In the genomic region with DNA sequence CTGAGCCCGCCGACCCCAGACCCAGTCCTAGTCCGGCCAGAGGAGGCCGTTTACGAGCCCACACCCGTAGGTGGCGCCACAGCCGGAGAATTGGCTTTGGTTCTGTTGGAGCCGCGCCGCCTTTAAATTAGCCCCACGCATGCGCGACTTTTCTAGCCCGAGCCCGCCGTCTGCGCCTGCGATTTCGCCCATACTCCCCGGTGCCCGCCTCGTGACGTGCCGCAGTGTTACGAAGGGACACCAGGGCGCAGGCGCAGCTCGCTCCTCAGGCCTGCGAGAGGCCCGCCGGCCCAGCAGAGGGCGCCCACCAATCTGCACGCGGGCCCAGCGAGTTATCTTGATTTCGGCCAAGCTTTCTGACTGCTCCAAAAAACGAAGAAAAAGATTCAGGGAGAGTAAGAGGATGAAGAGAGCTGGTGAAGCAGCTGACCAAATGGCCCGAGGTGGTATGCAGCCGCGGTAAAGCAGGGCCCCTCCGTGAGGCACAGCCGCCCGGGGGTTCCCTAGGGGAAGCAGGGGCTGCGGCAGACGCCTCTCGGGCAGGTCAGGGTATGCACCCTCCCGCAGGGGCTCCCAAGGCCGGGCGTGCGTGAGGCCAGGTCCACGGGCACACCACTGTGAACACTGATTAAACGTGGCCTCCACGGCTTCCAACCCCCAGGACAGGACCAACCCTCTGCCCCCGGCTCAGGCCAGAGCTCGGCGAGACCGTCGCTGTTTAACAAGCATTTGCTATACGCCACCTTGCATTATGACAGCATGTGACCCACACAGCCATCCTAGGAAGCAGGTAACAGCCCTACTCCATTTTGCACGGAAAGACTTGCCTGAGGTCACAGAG, we compare ENCODE assay signal across 1 cellular context.
TF ChIP-seq lines count a peak whose summit lies in the region.

No MANE protein-coding gene starts in this region.

TF ChIP-seq in GM12878, 131 proteins besides CTCF, POLR2A, EP300 and RAD21 (continued from another document and continues in another):
- TF ChIP-seq, protein P1, sequence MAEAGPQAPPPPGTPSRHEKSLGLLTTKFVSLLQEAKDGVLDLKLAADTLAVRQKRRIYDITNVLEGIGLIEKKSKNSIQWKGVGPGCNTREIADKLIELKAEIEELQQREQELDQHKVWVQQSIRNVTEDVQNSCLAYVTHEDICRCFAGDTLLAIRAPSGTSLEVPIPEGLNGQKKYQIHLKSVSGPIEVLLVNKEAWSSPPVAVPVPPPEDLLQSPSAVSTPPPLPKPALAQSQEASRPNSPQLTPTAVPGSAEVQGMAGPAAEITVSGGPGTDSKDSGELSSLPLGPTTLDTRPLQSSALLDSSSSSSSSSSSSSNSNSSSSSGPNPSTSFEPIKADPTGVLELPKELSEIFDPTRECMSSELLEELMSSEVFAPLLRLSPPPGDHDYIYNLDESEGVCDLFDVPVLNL (IDR thresholded peaks at IDR 0.05; ENCODE audit: low read depth, low read length): no peak
- TF ChIP-seq, protein P2, sequence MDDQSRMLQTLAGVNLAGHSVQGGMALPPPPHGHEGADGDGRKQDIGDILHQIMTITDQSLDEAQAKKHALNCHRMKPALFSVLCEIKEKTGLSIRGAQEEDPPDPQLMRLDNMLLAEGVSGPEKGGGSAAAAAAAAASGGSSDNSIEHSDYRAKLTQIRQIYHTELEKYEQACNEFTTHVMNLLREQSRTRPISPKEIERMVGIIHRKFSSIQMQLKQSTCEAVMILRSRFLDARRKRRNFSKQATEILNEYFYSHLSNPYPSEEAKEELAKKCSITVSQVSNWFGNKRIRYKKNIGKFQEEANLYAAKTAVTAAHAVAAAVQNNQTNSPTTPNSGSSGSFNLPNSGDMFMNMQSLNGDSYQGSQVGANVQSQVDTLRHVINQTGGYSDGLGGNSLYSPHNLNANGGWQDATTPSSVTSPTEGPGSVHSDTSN (IDR thresholded peaks at IDR 0.05; ENCODE audit: insufficient replicate concordance, low read depth, low read length): no peak
- no peak for TF ChIP-seq FOXM1 (IDR thresholded peaks at IDR 0.05; ENCODE audit: low read depth, low read length)
- TF ChIP-seq, protein P3, sequence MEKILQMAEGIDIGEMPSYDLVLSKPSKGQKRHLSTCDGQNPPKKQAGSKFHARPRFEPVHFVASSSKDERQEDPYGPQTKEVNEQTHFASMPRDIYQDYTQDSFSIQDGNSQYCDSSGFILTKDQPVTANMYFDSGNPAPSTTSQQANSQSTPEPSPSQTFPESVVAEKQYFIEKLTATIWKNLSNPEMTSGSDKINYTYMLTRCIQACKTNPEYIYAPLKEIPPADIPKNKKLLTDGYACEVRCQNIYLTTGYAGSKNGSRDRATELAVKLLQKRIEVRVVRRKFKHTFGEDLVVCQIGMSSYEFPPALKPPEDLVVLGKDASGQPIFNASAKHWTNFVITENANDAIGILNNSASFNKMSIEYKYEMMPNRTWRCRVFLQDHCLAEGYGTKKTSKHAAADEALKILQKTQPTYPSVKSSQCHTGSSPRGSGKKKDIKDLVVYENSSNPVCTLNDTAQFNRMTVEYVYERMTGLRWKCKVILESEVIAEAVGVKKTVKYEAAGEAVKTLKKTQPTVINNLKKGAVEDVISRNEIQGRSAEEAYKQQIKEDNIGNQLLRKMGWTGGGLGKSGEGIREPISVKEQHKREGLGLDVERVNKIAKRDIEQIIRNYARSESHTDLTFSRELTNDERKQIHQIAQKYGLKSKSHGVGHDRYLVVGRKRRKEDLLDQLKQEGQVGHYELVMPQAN (conservative IDR thresholded peaks at IDR 0.05): peak; percentile 40; the same call in 1 of the 2 replicates
- TF ChIP-seq, protein P4, sequence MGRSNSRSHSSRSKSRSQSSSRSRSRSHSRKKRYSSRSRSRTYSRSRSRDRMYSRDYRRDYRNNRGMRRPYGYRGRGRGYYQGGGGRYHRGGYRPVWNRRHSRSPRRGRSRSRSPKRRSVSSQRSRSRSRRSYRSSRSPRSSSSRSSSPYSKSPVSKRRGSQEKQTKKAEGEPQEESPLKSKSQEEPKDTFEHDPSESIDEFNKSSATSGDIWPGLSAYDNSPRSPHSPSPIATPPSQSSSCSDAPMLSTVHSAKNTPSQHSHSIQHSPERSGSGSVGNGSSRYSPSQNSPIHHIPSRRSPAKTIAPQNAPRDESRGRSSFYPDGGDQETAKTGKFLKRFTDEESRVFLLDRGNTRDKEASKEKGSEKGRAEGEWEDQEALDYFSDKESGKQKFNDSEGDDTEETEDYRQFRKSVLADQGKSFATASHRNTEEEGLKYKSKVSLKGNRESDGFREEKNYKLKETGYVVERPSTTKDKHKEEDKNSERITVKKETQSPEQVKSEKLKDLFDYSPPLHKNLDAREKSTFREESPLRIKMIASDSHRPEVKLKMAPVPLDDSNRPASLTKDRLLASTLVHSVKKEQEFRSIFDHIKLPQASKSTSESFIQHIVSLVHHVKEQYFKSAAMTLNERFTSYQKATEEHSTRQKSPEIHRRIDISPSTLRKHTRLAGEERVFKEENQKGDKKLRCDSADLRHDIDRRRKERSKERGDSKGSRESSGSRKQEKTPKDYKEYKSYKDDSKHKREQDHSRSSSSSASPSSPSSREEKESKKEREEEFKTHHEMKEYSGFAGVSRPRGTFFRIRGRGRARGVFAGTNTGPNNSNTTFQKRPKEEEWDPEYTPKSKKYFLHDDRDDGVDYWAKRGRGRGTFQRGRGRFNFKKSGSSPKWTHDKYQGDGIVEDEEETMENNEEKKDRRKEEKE (IDR thresholded peaks at IDR 0.05): no peak
- no peak for TF ChIP-seq HDAC2 (IDR thresholded peaks at IDR 0.05)
- no peak for TF ChIP-seq ZZZ3 (IDR thresholded peaks at IDR 0.05; ENCODE audit: control insufficient read depth, insufficient read length, low read depth)
- peak; percentile 65; the same call in 1 of the 2 replicates for TF ChIP-seq YY1 (IDR thresholded peaks at IDR 0.05; ENCODE audit: low read depth, low read length)
- TF ChIP-seq ZNF217 (IDR thresholded peaks at IDR 0.05): no peak
- TF ChIP-seq, protein P5, sequence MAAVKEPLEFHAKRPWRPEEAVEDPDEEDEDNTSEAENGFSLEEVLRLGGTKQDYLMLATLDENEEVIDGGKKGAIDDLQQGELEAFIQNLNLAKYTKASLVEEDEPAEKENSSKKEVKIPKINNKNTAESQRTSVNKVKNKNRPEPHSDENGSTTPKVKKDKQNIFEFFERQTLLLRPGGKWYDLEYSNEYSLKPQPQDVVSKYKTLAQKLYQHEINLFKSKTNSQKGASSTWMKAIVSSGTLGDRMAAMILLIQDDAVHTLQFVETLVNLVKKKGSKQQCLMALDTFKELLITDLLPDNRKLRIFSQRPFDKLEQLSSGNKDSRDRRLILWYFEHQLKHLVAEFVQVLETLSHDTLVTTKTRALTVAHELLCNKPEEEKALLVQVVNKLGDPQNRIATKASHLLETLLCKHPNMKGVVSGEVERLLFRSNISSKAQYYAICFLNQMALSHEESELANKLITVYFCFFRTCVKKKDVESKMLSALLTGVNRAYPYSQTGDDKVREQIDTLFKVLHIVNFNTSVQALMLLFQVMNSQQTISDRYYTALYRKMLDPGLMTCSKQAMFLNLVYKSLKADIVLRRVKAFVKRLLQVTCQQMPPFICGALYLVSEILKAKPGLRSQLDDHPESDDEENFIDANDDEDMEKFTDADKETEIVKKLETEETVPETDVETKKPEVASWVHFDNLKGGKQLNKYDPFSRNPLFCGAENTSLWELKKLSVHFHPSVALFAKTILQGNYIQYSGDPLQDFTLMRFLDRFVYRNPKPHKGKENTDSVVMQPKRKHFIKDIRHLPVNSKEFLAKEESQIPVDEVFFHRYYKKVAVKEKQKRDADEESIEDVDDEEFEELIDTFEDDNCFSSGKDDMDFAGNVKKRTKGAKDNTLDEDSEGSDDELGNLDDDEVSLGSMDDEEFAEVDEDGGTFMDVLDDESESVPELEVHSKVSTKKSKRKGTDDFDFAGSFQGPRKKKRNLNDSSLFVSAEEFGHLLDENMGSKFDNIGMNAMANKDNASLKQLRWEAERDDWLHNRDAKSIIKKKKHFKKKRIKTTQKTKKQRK (IDR thresholded peaks at IDR 0.05; ENCODE audit: low read depth, low read length): no peak
- no peak for TF ChIP-seq NFYA (IDR thresholded peaks at IDR 0.05; ENCODE audit: borderline replicate concordance, low read depth, low read length)
- TF ChIP-seq, protein P6, sequence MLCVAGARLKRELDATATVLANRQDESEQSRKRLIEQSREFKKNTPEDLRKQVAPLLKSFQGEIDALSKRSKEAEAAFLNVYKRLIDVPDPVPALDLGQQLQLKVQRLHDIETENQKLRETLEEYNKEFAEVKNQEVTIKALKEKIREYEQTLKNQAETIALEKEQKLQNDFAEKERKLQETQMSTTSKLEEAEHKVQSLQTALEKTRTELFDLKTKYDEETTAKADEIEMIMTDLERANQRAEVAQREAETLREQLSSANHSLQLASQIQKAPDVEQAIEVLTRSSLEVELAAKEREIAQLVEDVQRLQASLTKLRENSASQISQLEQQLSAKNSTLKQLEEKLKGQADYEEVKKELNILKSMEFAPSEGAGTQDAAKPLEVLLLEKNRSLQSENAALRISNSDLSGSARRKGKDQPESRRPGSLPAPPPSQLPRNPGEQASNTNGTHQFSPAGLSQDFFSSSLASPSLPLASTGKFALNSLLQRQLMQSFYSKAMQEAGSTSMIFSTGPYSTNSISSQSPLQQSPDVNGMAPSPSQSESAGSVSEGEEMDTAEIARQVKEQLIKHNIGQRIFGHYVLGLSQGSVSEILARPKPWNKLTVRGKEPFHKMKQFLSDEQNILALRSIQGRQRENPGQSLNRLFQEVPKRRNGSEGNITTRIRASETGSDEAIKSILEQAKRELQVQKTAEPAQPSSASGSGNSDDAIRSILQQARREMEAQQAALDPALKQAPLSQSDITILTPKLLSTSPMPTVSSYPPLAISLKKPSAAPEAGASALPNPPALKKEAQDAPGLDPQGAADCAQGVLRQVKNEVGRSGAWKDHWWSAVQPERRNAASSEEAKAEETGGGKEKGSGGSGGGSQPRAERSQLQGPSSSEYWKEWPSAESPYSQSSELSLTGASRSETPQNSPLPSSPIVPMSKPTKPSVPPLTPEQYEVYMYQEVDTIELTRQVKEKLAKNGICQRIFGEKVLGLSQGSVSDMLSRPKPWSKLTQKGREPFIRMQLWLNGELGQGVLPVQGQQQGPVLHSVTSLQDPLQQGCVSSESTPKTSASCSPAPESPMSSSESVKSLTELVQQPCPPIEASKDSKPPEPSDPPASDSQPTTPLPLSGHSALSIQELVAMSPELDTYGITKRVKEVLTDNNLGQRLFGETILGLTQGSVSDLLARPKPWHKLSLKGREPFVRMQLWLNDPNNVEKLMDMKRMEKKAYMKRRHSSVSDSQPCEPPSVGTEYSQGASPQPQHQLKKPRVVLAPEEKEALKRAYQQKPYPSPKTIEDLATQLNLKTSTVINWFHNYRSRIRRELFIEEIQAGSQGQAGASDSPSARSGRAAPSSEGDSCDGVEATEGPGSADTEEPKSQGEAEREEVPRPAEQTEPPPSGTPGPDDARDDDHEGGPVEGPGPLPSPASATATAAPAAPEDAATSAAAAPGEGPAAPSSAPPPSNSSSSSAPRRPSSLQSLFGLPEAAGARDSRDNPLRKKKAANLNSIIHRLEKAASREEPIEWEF (IDR thresholded peaks at IDR 0.05; ENCODE audit: insufficient replicate concordance, low read depth, low read length): no peak
- TF ChIP-seq, protein P7, sequence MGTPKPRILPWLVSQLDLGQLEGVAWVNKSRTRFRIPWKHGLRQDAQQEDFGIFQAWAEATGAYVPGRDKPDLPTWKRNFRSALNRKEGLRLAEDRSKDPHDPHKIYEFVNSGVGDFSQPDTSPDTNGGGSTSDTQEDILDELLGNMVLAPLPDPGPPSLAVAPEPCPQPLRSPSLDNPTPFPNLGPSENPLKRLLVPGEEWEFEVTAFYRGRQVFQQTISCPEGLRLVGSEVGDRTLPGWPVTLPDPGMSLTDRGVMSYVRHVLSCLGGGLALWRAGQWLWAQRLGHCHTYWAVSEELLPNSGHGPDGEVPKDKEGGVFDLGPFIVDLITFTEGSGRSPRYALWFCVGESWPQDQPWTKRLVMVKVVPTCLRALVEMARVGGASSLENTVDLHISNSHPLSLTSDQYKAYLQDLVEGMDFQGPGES (IDR thresholded peaks at IDR 0.05): no peak
- peak; percentile 82 for TF ChIP-seq NRF1 (conservative IDR thresholded peaks at IDR 0.05; ENCODE audit: low read depth, low read length)
- no peak for TF ChIP-seq RCOR1 (conservative IDR thresholded peaks at IDR 0.05; ENCODE audit: low read depth, low read length)
- TF ChIP-seq, protein P8, sequence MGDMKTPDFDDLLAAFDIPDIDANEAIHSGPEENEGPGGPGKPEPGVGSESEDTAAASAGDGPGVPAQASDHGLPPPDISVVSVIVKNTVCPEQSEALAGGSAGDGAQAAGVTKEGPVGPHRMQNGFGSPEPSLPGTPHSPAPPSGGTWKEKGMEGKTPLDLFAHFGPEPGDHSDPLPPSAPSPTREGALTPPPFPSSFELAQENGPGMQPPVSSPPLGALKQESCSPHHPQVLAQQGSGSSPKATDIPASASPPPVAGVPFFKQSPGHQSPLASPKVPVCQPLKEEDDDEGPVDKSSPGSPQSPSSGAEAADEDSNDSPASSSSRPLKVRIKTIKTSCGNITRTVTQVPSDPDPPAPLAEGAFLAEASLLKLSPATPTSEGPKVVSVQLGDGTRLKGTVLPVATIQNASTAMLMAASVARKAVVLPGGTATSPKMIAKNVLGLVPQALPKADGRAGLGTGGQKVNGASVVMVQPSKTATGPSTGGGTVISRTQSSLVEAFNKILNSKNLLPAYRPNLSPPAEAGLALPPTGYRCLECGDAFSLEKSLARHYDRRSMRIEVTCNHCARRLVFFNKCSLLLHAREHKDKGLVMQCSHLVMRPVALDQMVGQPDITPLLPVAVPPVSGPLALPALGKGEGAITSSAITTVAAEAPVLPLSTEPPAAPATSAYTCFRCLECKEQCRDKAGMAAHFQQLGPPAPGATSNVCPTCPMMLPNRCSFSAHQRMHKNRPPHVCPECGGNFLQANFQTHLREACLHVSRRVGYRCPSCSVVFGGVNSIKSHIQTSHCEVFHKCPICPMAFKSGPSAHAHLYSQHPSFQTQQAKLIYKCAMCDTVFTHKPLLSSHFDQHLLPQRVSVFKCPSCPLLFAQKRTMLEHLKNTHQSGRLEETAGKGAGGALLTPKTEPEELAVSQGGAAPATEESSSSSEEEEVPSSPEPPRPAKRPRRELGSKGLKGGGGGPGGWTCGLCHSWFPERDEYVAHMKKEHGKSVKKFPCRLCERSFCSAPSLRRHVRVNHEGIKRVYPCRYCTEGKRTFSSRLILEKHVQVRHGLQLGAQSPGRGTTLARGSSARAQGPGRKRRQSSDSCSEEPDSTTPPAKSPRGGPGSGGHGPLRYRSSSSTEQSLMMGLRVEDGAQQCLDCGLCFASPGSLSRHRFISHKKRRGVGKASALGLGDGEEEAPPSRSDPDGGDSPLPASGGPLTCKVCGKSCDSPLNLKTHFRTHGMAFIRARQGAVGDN (IDR thresholded peaks at IDR 0.05): no peak
- TF ChIP-seq POU2F2 (IDR thresholded peaks at IDR 0.05; ENCODE audit: borderline replicate concordance, low read depth, low read length): peak; percentile 47; the same call in 1 of the 3 replicates
- TF ChIP-seq ZNF384 (IDR thresholded peaks at IDR 0.05; ENCODE audit: borderline replicate concordance, low read depth, low read length): no peak
- TF ChIP-seq SP1 (IDR thresholded peaks at IDR 0.05; ENCODE audit: low read depth, low read length): peak; percentile 17
- no peak for TF ChIP-seq EZH2 (IDR thresholded peaks at IDR 0.05; ENCODE audit: borderline replicate concordance, control insufficient read depth, low read depth, low read length)
- TF ChIP-seq ETV6 (conservative IDR thresholded peaks at IDR 0.05 in 1 of 2, IDR thresholded peaks at IDR 0.05 in 1 of 2; ENCODE audit: borderline replicate concordance in 1 of 2, low read depth in 1 of 2): no peak
- TF ChIP-seq MXI1 (IDR thresholded peaks at IDR 0.05; ENCODE audit: low read depth, low read length): no peak
- no peak for TF ChIP-seq NR2C2 (IDR thresholded peaks at IDR 0.05; ENCODE audit: borderline replicate concordance, control insufficient read depth, insufficient read length, low read depth)
- no peak for TF ChIP-seq TCF12 (IDR thresholded peaks at IDR 0.05; ENCODE audit: low read depth, low read length)
- TF ChIP-seq RBBP5 (conservative IDR thresholded peaks at IDR 0.05): no peak
- TF ChIP-seq CBX3 (IDR thresholded peaks at IDR 0.05; ENCODE audit: borderline replicate concordance, low read depth): no peak
- TF ChIP-seq RAD51 (IDR thresholded peaks at IDR 0.05): peak; percentile 48; the same call in 1 of the 2 replicates
- TF ChIP-seq MEF2B (IDR thresholded peaks at IDR 0.05; ENCODE audit: partially characterized antibody, poor library complexity, severe bottlenecking): no peak
- TF ChIP-seq EED (IDR thresholded peaks at IDR 0.05; ENCODE audit: low read depth): no peak
